Comparison of ENCODE assay signal across 8 cellular contexts in the genomic region with DNA sequence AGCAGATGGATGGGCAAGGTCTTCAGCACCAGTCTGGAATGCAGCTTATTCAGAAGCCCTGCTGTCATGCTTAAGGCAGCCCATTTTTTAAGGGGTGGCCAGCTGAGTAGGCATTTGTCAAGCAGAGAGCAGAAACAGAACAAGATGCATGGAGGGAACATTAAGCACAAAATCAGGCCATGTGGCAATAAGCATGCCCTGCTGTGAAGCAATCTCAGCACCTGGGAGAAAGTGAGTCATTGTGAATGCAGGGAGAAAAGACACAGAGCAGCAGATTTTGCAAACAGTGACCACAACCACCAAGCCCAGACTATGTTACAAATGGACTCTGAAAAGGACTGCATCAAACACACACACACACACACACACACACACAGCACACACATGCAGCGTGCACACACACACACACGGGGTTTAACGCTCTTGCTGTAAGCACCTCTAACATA.
DNase-seq lines count a peak whose midpoint lies in the region; TF ChIP-seq lines count a peak whose summit lies in the region.

No MANE protein-coding gene starts in this region.

- DNase-seq in NCI-H2196 (lab: John Stamatoyannopoulos, UW; ENCODE audit: unreplicated experiment) = peak; percentile 2
- no peak for DNase-seq in NCI-H2196 treated with DMSO at 0.1 percent for 48 hours (lab: John Stamatoyannopoulos, UW; ENCODE audit: unreplicated experiment)
- DNase-seq in PC-9 = peak; percentile 49 to 89
- peak; percentile 8 for DNase-seq in fibroblast of the conjunctiva (ENCODE audit: low read depth)
- DNase-seq in transverse colon = no peak
- no peak for DNase-seq in NCI-H446 treated with DMSO at 0.1 percent for 48 hours (lab: John Stamatoyannopoulos, UW)
- DNase-seq in activated CD8-positive, alpha-beta memory T cell treated with anti-CD3 and anti-CD28 coated beads, Interleukin-2, amount 50 U/mL, for 4 hours = no peak
- no peak for DNase-seq in NCI-H526 (lab: John Stamatoyannopoulos, UW)

- in situ Hi-C loops in transverse colon (cut with MboI; ENCODE audit: low pct_ligation_motif_present in 1 of 4, low pct_unique_long_range_greater_than_20kb in 1 of 4, low sequenced_read_pairs in 3 of 4) = no loop called here

- no peak overlapping the region for H3K4me3 ChIP-seq in PC-9
- no peak overlapping the region for H3K4me3 ChIP-seq in transverse colon

- no peaks in the 10 kb centered on the region for H3K79me2 ChIP-seq in PC-9 (ENCODE audit: low read depth)

- no peaks in the 10 kb centered on the region for H3K36me3 ChIP-seq in PC-9 (ENCODE audit: low read depth)
- H3K36me3 ChIP-seq in transverse colon = no peaks in the 10 kb centered on the region

- CTCF ChIA-PET in PC-9 (lab: Charles Lee) = interaction anchor here (0.5 to 0.6 kb wide), 3 partner anchors 53 to 183 kb away, joined by 3 to 22 read pairs (median 4); no protein-coding TSS in a partner anchor

- TF ChIP-seq CTCF in PC-9 (conservative IDR thresholded peaks at IDR 0.05) (no peak), transverse colon (IDR thresholded peaks at IDR 0.05) (no peak)

- H3K4me1 ChIP-seq in PC-9 (replicated peaks; ENCODE audit: insufficient read depth) = peaks cover 31% of the 10 kb centered on the region
- H3K4me1 ChIP-seq in transverse colon = peaks cover 0 to 21% (median 10%) of the 10 kb centered on the region in 4 donors

- peaks cover 10% of the 10 kb centered on the region for H3F3A ChIP-seq in PC-9 (ENCODE audit: insufficient read depth, low read depth)

- H2AFZ ChIP-seq in PC-9 = no peak overlapping the region

- WGBS in transverse colon (ENCODE audit: low coverage in 1 of 2), 2 donors = 76 to 83% methylated on average over 3 of the region's 3 CpGs

- no peaks in the 10 kb centered on the region for H4K20me1 ChIP-seq in PC-9 (ENCODE audit: insufficient read depth)

- H3K9me2 ChIP-seq in PC-9 (ENCODE audit: insufficient read depth) = no peaks in the 10 kb centered on the region

- BruUV-seq in PC-9 (replicated peaks; lab: Mats Ljungman, UMichigan) = no TSS peak

- no peaks in the 10 kb centered on the region for H3K27me3 ChIP-seq in PC-9 (ENCODE audit: insufficient read depth, low read depth)
- H3K27me3 ChIP-seq in transverse colon = no peaks in the 10 kb centered on the region

- no peak for TF ChIP-seq EP300 in transverse colon (IDR thresholded peaks at IDR 0.05; ENCODE audit: low read depth)

- POLR2A ChIA-PET in PC-9 (lab: Charles Lee; ENCODE audit: unreplicated experiment) = no interaction called here

- intact Hi-C loops in PC-9 (cut with micrococcal nuclease; ENCODE audit: unreplicated experiment) = loop anchor here (1.0 kb wide), 1 partner anchor 178 kb away; no protein-coding TSS in a partner anchor
- intact Hi-C loops in transverse colon (cut with DNase I; ENCODE audit: low total_unique reads) = no loop called here

- H3K9me3 ChIP-seq in PC-9 (ENCODE audit: insufficient read depth, low read depth) (peaks cover 4% of the 10 kb centered on the region; the same call in 1 of the 2 replicates), transverse colon (peaks cover 5 to 9% of the 10 kb centered on the region in 2 donors)

- no peak for TF ChIP-seq POLR2A in transverse colon (IDR thresholded peaks at IDR 0.05)

- H3K4me2 ChIP-seq in PC-9 = peak overlapping the region; percentile 58

- H3K27ac ChIP-seq in PC-9 (peak overlapping the region; percentile 79), transverse colon (peak overlapping the region in 3 of 4 donors; percentile 22 to 39 (median 30))

Comparison
In these comparisons a context has a peak if more than half of its experiments do, and no peak if none do; other contexts are left out.
1. DNase-seq: peak in NCI-H2196 (single experiment), PC-9 (2 of 2) and fibroblast of the conjunctiva (single experiment); none in NCI-H2196 treated with DMSO at 0.1 percent for 48 hours (single experiment), transverse colon (single experiment), NCI-H446 treated with DMSO at 0.1 percent for 48 hours (single experiment), activated CD8-positive, alpha-beta memory T cell treated with anti-CD3 and anti-CD28 coated beads, Interleukin-2, amount 50 U/mL, for 4 hours (single experiment) and NCI-H526 (0 of 2).